11 cellular contexts compared by ENCODE assay signal in the genomic region with DNA sequence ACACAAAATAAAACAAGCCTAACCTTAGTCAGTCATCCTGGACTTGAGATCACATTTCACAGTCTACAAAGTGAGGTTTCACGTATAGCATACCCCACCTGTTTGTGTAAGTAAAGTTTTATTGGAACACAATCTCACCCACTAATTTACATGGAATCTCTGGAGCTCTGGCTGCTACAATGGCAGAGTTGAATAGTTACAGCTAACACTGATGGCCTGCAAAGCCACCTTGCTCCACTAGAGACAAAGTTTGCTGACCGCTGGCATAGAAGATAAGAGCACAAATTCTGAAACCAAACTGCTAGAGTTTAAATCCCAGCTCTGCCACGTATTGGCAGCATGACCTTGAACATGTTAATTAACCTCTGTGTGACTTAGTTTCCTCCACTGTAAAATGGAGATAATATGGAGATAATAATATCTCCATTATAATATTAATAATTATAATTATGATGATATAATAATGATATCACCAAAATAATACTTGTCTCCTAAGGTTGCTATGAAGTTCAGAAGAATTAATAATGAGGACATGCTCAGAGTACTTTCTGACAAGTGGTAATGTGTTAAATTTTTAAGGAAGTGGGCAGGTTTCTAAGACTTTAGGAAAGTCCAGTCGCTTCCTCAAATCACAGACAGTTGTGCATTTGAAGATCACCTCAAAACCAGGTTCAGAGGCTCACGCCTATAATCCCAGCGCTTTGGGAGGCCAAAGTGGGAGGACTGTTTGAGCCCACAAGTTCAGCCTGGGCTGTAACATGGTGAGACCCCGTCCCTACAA.
DNase-seq lines count a peak whose midpoint lies in the region; ATAC-seq and TF ChIP-seq lines count a peak whose summit lies in the region.
"Had no signal": no experiment of that assay in that cellular context is flagged by ENCODE, and none has a peak within 500 bp of the region (broad histone marks: within the 10 kb centered on the region; RNA-seq: fewer than 3 reads in every experiment).

No MANE protein-coding gene starts in this region.

- no peak overlapping the region for H3K4me3 Mint-ChIP-seq in endodermal cell
- H3K4me3 Mint-ChIP-seq: activated CD4-positive, alpha-beta T cell treated with anti-CD3 and anti-CD28 coated beads, Interleukin-2, amount 10 ng/mL, durations not matched to agents 7 days and 5 days had no signal

- no peaks in the 10 kb centered on the region for H3K36me3 Mint-ChIP-seq in endodermal cell (ENCODE audit: low read depth)

- H3K36me3 ChIP-seq in Panc1 (ENCODE audit: control insufficient read depth, insufficient read depth, low read length) (no peaks in the 10 kb centered on the region), endodermal cell (ENCODE audit: control insufficient read depth, insufficient read depth, low read length) (no peaks in the 10 kb centered on the region), osteoblast (ENCODE audit: insufficient read depth, low read length) (no peaks in the 10 kb centered on the region)

- H3K79me2 ChIP-seq in osteoblast (ENCODE audit: insufficient read depth, low read length) = peaks cover 43% of the 10 kb centered on the region

- 0 out of 2 replicates have a peak, but pooled peaks have one; percentile 47 for ATAC-seq in Panc1
- no peak for ATAC-seq in HG02840 (IDR thresholded peaks at IDR 0.05; ENCODE audit: low FRiP score, unreplicated experiment)
- ATAC-seq: activated naive CD8-positive, alpha-beta T cell treated with anti-CD3 and anti-CD28 coated beads, Interleukin-2, amount 50 U/mL, for 24 hours had no signal

- no peak overlapping the region for H3K4me2 ChIP-seq in osteoblast (ENCODE audit: insufficient read depth, low read length)

- CTCF ChIA-PET in Panc1 (lab: Charles Lee) = no interaction called here

- no peak overlapping the region for H3K4me3 ChIP-seq in GM12875 (ENCODE audit: low read depth, low read length)
- H3K4me3 ChIP-seq in Panc1 (ENCODE audit: low read depth in 2 of 2, low read length in 2 of 2) = no peak overlapping the region
- no peak overlapping the region for H3K4me3 ChIP-seq in endodermal cell (ENCODE audit: low read length)
- H3K4me3 ChIP-seq in osteoblast (ENCODE audit: insufficient read depth, low read length) = no peak overlapping the region

- H3K9me3 ChIP-seq in Panc1 (ENCODE audit: control insufficient read depth, insufficient read depth, low read depth, low read length) (no peaks in the 10 kb centered on the region), endodermal cell (ENCODE audit: control insufficient read depth, low read length) (no peaks in the 10 kb centered on the region), osteoblast (ENCODE audit: low read depth, low read length) (no peaks in the 10 kb centered on the region)

- H4K20me1 ChIP-seq in osteoblast (ENCODE audit: insufficient read depth, low read length) = no peaks in the 10 kb centered on the region

- intact Hi-C loops in Panc1 (cut with micrococcal nuclease; ENCODE audit: unreplicated experiment) = no loop called here

- H3K4me1 ChIP-seq in Panc1 (ENCODE audit: control insufficient read depth, insufficient read depth, low read length) = peaks cover 12% of the 10 kb centered on the region
- H3K4me1 ChIP-seq in endodermal cell (ENCODE audit: control insufficient read depth, insufficient read depth, low read length) = peaks cover 5% of the 10 kb centered on the region
- peaks cover 73% of the 10 kb centered on the region for H3K4me1 ChIP-seq in osteoblast (ENCODE audit: insufficient read depth, low read length)

- TF ChIP-seq CTCF in GM12875 (IDR thresholded peaks at IDR 0.05; ENCODE audit: borderline replicate concordance, insufficient read depth, low read depth, low read length) (0 out of 2 replicates have a peak, but pooled peaks have one; percentile 13), Panc1 (IDR thresholded peaks at IDR 0.05) (no peak; the same call in 1 of the 2 replicates), endodermal cell (conservative IDR thresholded peaks at IDR 0.05) (peak; percentile 76), osteoblast (IDR thresholded peaks at IDR 0.05; ENCODE audit: extremely low read depth, low read depth, low read length) (peak; percentile 49)

- no peaks in the 10 kb centered on the region for H3K27me3 Mint-ChIP-seq in endodermal cell (ENCODE audit: insufficient read depth)

- no peaks in the 10 kb centered on the region for H3K9me3 Mint-ChIP-seq in endodermal cell
- H3K9me3 Mint-ChIP-seq: activated CD4-positive, alpha-beta T cell treated with anti-CD3 and anti-CD28 coated beads, Interleukin-2, amount 10 ng/mL, durations not matched to agents 7 days and 5 days; activated naive CD8-positive, alpha-beta T cell treated with anti-CD3 and anti-CD28 coated beads, Interleukin-2, amount 50 U/mL, for 24 hours had no signal

- H3K9ac ChIP-seq in endodermal cell (ENCODE audit: extremely low read depth, low read length, poor library complexity, severe bottlenecking) = no peak overlapping the region

- DNase-seq in Panc1 (ENCODE audit: low read depth, low spot score) (no peak), endodermal cell (peak; percentile 69), osteoblast (ENCODE audit: insufficient read length, low spot score, missing footprints) (no peak), amygdala (lab: John Stamatoyannopoulos, UW) (no peak)
- no peak for DNase-seq in stimulated activated CD4-positive, alpha-beta T cell treated with anti-CD3 and anti-CD28 coated beads, Interleukin-1b, Interleukin-23, amount 100 ng/mL, for 48 hours
- no peak for DNase-seq in effector CD4-positive, alpha-beta T cell
- DNase-seq: activated CD4-positive, alpha-beta T cell treated with anti-CD3 and anti-CD28 coated beads, Interleukin-2, amount 10 ng/mL, durations not matched to agents 7 days and 5 days; activated naive CD8-positive, alpha-beta T cell treated with anti-CD3 and anti-CD28 coated beads, Interleukin-2, amount 50 U/mL, for 24 hours; NCI-H748 treated with DMSO at 0.1 percent for 48 hours had no signal

- in situ Hi-C loops in Panc1 (cut with HindIII; ENCODE audit: low pct_unique_long_range_greater_than_20kb, low sequenced_read_pairs) = no loop called here

- H3K27ac ChIP-seq in Panc1 (ENCODE audit: low read length) = no peak overlapping the region
- no peak overlapping the region for H3K27ac ChIP-seq in endodermal cell (ENCODE audit: low read depth, low read length)
- H3K27ac ChIP-seq in osteoblast (ENCODE audit: low read depth, low read length) = peak overlapping the region; percentile 93

- no peak overlapping the region for H2AFZ ChIP-seq in osteoblast (ENCODE audit: low read length)

- BruUV-seq in Panc1 (replicated peaks; lab: Mats Ljungman, UMichigan) = no TSS peak

- WGBS in endodermal cell (ENCODE audit: insufficient coverage in 1 of 2, insufficient read length in 1 of 2), 2 experiments = 81 to 85% methylated on average over 4 to 7 of the region's 7 CpGs

- POLR2A ChIA-PET in Panc1 (lab: Charles Lee) = interaction anchor here (0.7 kb wide), 1 partner anchor 11 kb away, joined by 16 read pairs; no protein-coding TSS in a partner anchor

- H3K27ac Mint-ChIP-seq in endodermal cell = no peak overlapping the region
- H3K27ac Mint-ChIP-seq: activated naive CD8-positive, alpha-beta T cell treated with anti-CD3 and anti-CD28 coated beads, Interleukin-2, amount 50 U/mL, for 24 hours had no signal

- no peaks in the 10 kb centered on the region for H3K27me3 ChIP-seq in Panc1 (ENCODE audit: control insufficient read depth, insufficient read depth, low read length)
- H3K27me3 ChIP-seq in endodermal cell (ENCODE audit: control insufficient read depth, insufficient read depth, low read length, poor library complexity, severe bottlenecking) = no peaks in the 10 kb centered on the region
- no peaks in the 10 kb centered on the region for H3K27me3 ChIP-seq in osteoblast (ENCODE audit: insufficient read depth, low read length)

- H3K4me1 Mint-ChIP-seq in endodermal cell = peaks cover 19% of the 10 kb centered on the region
